ENCODE assay signal across 13 cellular contexts in the genomic region with DNA sequence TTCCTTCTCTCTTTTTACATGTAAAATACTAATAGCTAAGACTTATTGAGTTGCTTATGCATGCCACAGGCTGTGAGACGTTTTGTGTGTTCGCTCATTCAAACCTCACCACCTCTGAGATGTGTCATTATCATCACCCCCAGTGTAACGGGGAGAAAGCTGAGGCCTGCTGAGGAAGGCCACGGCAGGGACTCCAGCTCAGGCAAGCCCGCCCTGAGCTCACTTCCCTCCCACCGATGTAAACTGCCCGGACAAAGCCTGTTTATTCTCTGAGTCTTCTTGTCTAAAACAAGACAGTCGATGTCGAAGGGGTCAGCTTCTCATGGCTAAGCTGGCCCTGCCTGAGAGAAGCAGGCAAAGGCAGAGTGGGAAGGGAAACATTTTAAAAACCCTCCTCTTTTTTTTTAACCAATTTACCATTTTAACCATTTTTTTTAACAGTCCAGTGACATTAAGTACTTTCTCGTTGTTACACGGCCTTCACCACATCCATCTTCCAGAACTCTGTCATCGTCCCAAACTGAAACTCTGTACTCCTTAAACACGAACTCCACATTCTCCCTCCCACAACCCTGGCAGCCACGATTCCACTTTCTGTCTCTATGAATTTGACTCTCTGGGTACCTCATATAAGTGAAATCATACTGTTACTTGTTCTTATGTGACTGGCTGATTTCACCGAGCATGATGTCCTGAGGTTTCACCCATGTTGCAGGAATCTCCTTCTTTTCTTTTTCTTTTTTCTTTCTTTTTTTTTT.
DNase-seq lines count a peak whose midpoint lies in the region; ATAC-seq and TF ChIP-seq lines count a peak whose summit lies in the region.
"Had no signal": no experiment of that assay in that cellular context is flagged by ENCODE, and none has a peak within 500 bp of the region (broad histone marks: within the 10 kb centered on the region; RNA-seq: fewer than 3 reads in every experiment).

No MANE protein-coding gene starts in this region.

- intact Hi-C loops in left ventricle myocardium inferior (cut with micrococcal nuclease) (no loop called here), left ventricle myocardium superior (cut with micrococcal nuclease) (no loop called here), right cardiac atrium (cut with DNase I) (no loop called here), vagina (cut with DNase I) (no loop called here)

- peaks cover 54% of the 10 kb centered on the region for H3K4me1 ChIP-seq in left ventricle myocardium inferior
- peaks cover 5% of the 10 kb centered on the region for H3K4me1 ChIP-seq in right cardiac atrium (ENCODE audit: control insufficient read depth, insufficient read depth, low read length)
- peaks cover 13% of the 10 kb centered on the region for H3K4me1 ChIP-seq in vagina

- H3K36me3 Mint-ChIP-seq in osteocyte (ENCODE audit: unreplicated experiment) = no peaks in the 10 kb centered on the region

- DNase-seq in left ventricle myocardium inferior = no peak
- no peak for DNase-seq in left ventricle myocardium superior
- no peak for DNase-seq in right cardiac atrium
- no peak for DNase-seq in osteocyte (ENCODE audit: extremely low spot score, unreplicated experiment)
- no peak for DNase-seq in vagina (ENCODE audit: extremely low spot score in 2 of 2)
- no peak for DNase-seq in hepatic stellate cell (ENCODE audit: low spot score)
- DNase-seq: aorta, Calu3, mucosa of descending colon, NCI-H2107 had no signal

- peaks cover 6% of the 10 kb centered on the region for H3K4me1 Mint-ChIP-seq in osteocyte (ENCODE audit: unreplicated experiment)

- no peak overlapping the region for H3K4me3 Mint-ChIP-seq in osteocyte (ENCODE audit: unreplicated experiment)
- H3K4me3 Mint-ChIP-seq: activated T-helper 1 cell treated with anti-CD3 and anti-CD28 coated beads, Interleukin-12 subunit alpha, Interleukin-12 subunit beta, Interleukin-2, Interleukin-4 antibody, amounts not matched to agents 30 ng/mL and 10 ng/mL and 1 ng/mL, durations not matched to agents 14 hours and 24 hours and 36 hours had no signal

- no peaks in the 10 kb centered on the region for H3K9me3 ChIP-seq in left ventricle myocardium inferior (replicated peaks)
- no peaks in the 10 kb centered on the region for H3K9me3 ChIP-seq in right cardiac atrium (ENCODE audit: control insufficient read depth, low read length)
- no peaks in the 10 kb centered on the region for H3K9me3 ChIP-seq in vagina
- H3K9me3 ChIP-seq: mucosa of descending colon had no signal

- 33% methylated on average over 15 of the region's 15 CpGs for WGBS in right cardiac atrium

- H3K36me3 ChIP-seq in left ventricle myocardium inferior (no peaks in the 10 kb centered on the region), vagina (no peaks in the 10 kb centered on the region)

- H3K4me3 ChIP-seq in left ventricle myocardium inferior = no peak overlapping the region
- H3K4me3 ChIP-seq in right cardiac atrium (ENCODE audit: low read length) = no peak overlapping the region
- H3K4me3 ChIP-seq in vagina = no peak overlapping the region
- H3K4me3 ChIP-seq: mucosa of descending colon had no signal

- peak overlapping the region; percentile 93 for H3K27ac ChIP-seq in left ventricle myocardium inferior (replicated peaks)
- H3K27ac ChIP-seq in right cardiac atrium (ENCODE audit: low read length) = peak overlapping the region; percentile 13
- H3K27ac ChIP-seq in vagina = peak overlapping the region; percentile 50

- H3K27me3 ChIP-seq in left ventricle myocardium inferior (ENCODE audit: low read depth) (peaks cover 5% of the 10 kb centered on the region), right cardiac atrium (ENCODE audit: control insufficient read depth, insufficient read depth) (no peaks in the 10 kb centered on the region), vagina (no peaks in the 10 kb centered on the region)

- H3K27me3 Mint-ChIP-seq in osteocyte (ENCODE audit: unreplicated experiment) = peaks cover 3% of the 10 kb centered on the region

- no peak for TF ChIP-seq CTCF in left ventricle myocardium inferior (IDR thresholded peaks at IDR 0.05; ENCODE audit: borderline replicate concordance)
- TF ChIP-seq CTCF in osteocyte (IDR thresholded peaks at IDR 0.05) = no peak
- no peak for TF ChIP-seq CTCF in vagina (IDR thresholded peaks at IDR 0.05)

- TF ChIP-seq POLR2A in vagina (IDR thresholded peaks at IDR 0.05) = no peak

- H3K27ac Mint-ChIP-seq in osteocyte (ENCODE audit: unreplicated experiment) = peak overlapping the region; percentile 37
- H3K27ac Mint-ChIP-seq: activated T-helper 1 cell treated with anti-CD3 and anti-CD28 coated beads, Interleukin-12 subunit alpha, Interleukin-12 subunit beta, Interleukin-2, Interleukin-4 antibody, amounts not matched to agents 30 ng/mL and 10 ng/mL and 1 ng/mL, durations not matched to agents 14 hours and 24 hours and 36 hours had no signal

- ATAC-seq in left ventricle myocardium superior (no peak), right cardiac atrium (no peak), HG03442 (IDR thresholded peaks at IDR 0.05; ENCODE audit: unreplicated experiment) (no peak), HG02885 (IDR thresholded peaks at IDR 0.05; ENCODE audit: poor library complexity, unreplicated experiment) (no peak)
- ATAC-seq: mucosa of descending colon had no signal

- no peaks in the 10 kb centered on the region for H3K9me3 Mint-ChIP-seq in osteocyte (ENCODE audit: unreplicated experiment)
- H3K9me3 Mint-ChIP-seq: activated T-helper 1 cell treated with anti-CD3 and anti-CD28 coated beads, Interleukin-12 subunit alpha, Interleukin-12 subunit beta, Interleukin-2, Interleukin-4 antibody, amounts not matched to agents 30 ng/mL and 10 ng/mL and 1 ng/mL, durations not matched to agents 14 hours and 24 hours and 36 hours had no signal

Comparison
In these comparisons a context has a peak if more than half of its experiments do, and no peak if none do; other contexts are left out.
1. H3K27ac ChIP-seq: peak in every context shown above with its lines; median percentile 93 in left ventricle myocardium inferior; 50 in vagina; 13 in right cardiac atrium.